1 cellular context compared by ENCODE assay signal in genomic region chr5:109644829-109645228, GRCh38.
A peak's percentile ranks its signal among the peaks of the same experiment; 100 is the strongest.
TF ChIP-seq lines count a peak whose summit lies in the region.

No MANE protein-coding gene starts in this region.

TF ChIP-seq in WTC11, 78 proteins besides CTCF, POLR2A, EP300 and RAD21:
- TF ChIP-seq FOXP4 (CRISPR knock-in tag; IDR thresholded peaks at IDR 0.05) (no peak), EMX1 (CRISPR knock-in tag; IDR thresholded peaks at IDR 0.05) (0 out of 2 replicates have a peak, but pooled peaks have one; percentile 37), TEAD1 (CRISPR knock-in tag; IDR thresholded peaks at IDR 0.05) (peak; percentile 39; the same call in 1 of the 2 replicates), ZNF121 (CRISPR knock-in tag; IDR thresholded peaks at IDR 0.05) (no peak), CDX4 (CRISPR knock-in tag; IDR thresholded peaks at IDR 0.05; ENCODE audit: borderline replicate concordance) (no peak), GRHL2 (CRISPR knock-in tag; IDR thresholded peaks at IDR 0.05; ENCODE audit: insufficient replicate concordance, severe bottlenecking) (no peak), ZNF671 (CRISPR knock-in tag; IDR thresholded peaks at IDR 0.05) (no peak), PRDM15 (CRISPR knock-in tag; IDR thresholded peaks at IDR 0.05) (no peak), ZNF281 (CRISPR knock-in tag; IDR thresholded peaks at IDR 0.05) (no peak), FOXP1 (CRISPR knock-in tag; IDR thresholded peaks at IDR 0.05; ENCODE audit: borderline replicate concordance) (no peak), AR (CRISPR knock-in tag; IDR thresholded peaks at IDR 0.05) (no peak), JAZF1 (CRISPR knock-in tag; IDR thresholded peaks at IDR 0.05) (no peak), ARID4B (CRISPR knock-in tag; IDR thresholded peaks at IDR 0.05; ENCODE audit: borderline replicate concordance) (no peak), NFYB (CRISPR knock-in tag; conservative IDR thresholded peaks at IDR 0.05; ENCODE audit: low read depth) (no peak), TP53 (CRISPR knock-in tag; IDR thresholded peaks at IDR 0.05) (no peak), ZNF396 (CRISPR knock-in tag; IDR thresholded peaks at IDR 0.05; ENCODE audit: borderline replicate concordance) (no peak), STAT6 (CRISPR knock-in tag; conservative IDR thresholded peaks at IDR 0.05; ENCODE audit: low read depth) (no peak), ESRRA (CRISPR knock-in tag; IDR thresholded peaks at IDR 0.05; ENCODE audit: borderline replicate concordance) (no peak)
